In the genomic region with DNA sequence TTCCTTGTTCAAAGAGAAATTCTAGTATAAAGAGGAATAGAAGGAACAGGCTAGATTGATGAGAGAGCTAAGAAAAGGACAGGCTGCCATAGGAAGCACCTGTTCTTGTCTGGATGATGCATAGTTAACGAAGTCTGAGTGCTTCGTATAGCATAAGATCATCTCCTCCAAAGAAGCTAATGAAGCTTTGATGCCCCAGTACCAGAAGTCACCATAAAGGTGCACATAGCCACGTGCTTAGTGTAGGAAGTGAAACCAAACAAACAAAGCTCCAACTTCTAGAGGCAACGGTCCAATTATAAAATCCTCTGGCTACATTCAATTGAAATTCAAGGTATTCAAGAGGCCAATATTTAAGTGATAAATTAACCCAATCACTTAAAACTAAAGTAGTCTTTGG, we compare ENCODE assay signal across 18 cellular contexts.
"Had no signal": no experiment of that assay in that cellular context is flagged by ENCODE, and none has a peak within 500 bp of the region (broad histone marks: within the 10 kb centered on the region; RNA-seq: fewer than 3 reads in every experiment).

No MANE protein-coding gene starts in this region.

- H3K4me1 Mint-ChIP-seq: activated B cell treated with CpG ODN at 0.5 μM for 24 hours, memory B cell had no signal

- ATAC-seq: esophagus mucosa; natural killer cell treated with Interleukin-12 subunit alpha and Interleukin-12 subunit beta and Interleukin-15 and Interleukin-18, amount 100 ng/mL, for 72 hours; psoas muscle; sciatic nerve; T-helper 17 cell had no signal

- H3K36me3 ChIP-seq: brain microvascular endothelial cell had no signal

- H3K27ac Mint-ChIP-seq: activated B cell treated with CpG ODN at 0.5 μM for 24 hours; activated naive CD8-positive, alpha-beta T cell; memory B cell; T-helper 17 cell had no signal

- H3K27ac ChIP-seq: psoas muscle, testis had no signal

- H3K36me3 Mint-ChIP-seq: memory B cell; natural killer cell treated with Interleukin-12 subunit alpha and Interleukin-12 subunit beta and Interleukin-15 and Interleukin-18, amount 100 ng/mL, for 72 hours had no signal

- H3K4me3 Mint-ChIP-seq: activated B cell treated with CpG ODN at 0.5 μM for 24 hours; activated naive CD8-positive, alpha-beta T cell; memory B cell; natural killer cell treated with Interleukin-12 subunit alpha and Interleukin-12 subunit beta and Interleukin-15 and Interleukin-18, amount 100 ng/mL, for 72 hours; T-helper 17 cell had no signal

- H3K4me3 ChIP-seq: psoas muscle, testis had no signal

- H3K4me1 ChIP-seq: psoas muscle had no signal

- H3K27me3 ChIP-seq: brain microvascular endothelial cell, testis had no signal

- H3K27me3 Mint-ChIP-seq: activated naive CD8-positive, alpha-beta T cell; T-helper 17 cell had no signal

- H3K9me3 ChIP-seq: psoas muscle, testis had no signal

- DNase-seq: activated B cell treated with CpG ODN at 0.5 μM for 24 hours; activated CD4-positive, alpha-beta T cell treated with anti-CD3 and anti-CD28 coated beads, Interleukin-2, amount 50 U/mL, for 1 hour; activated effector memory CD4-positive, alpha-beta T cell treated with Interleukin-2 at 50 U/mL for 16 hours; amygdala; brain microvascular endothelial cell; cerebellar nuclear complex; head of caudate nucleus; occipital lobe; psoas muscle; stimulated activated CD4-positive, alpha-beta T cell treated with anti-CD3 and anti-CD28 coated beads, Interleukin-2, amount 100 ng/mL, for 48 hours; stimulated activated naive CD4-positive, alpha-beta T cell treated with Interleukin-2 at 50 U/mL for 16 hours; T-helper 17 cell; testis had no signal

- H3K9me3 Mint-ChIP-seq: activated B cell treated with CpG ODN at 0.5 μM for 24 hours; natural killer cell treated with Interleukin-12 subunit alpha and Interleukin-12 subunit beta and Interleukin-15 and Interleukin-18, amount 100 ng/mL, for 72 hours had no signal
